8 cellular contexts compared by ENCODE assay signal in genomic region chr2:88626171-88627054, GRCh38. TPM values are rescaled to one million over a fixed set of nuclear protein-coding genes. Genes with fewer than 3 reads are reported as not detected.
DNase-seq lines count a peak whose midpoint lies in the region; ATAC-seq and TF ChIP-seq lines count a peak whose summit lies in the region.

No MANE protein-coding gene starts in this region.

- CTCF ChIA-PET in PC-3 (lab: Charles Lee) = no interaction called here

- H3K9me2 ChIP-seq in PC-3 (replicated peaks; ENCODE audit: low read length) = no peaks in the 10 kb centered on the region

- H2AFZ ChIP-seq in PC-3 (ENCODE audit: low read length) = peak overlapping the region; percentile 81

- no peaks in the 10 kb centered on the region for H3F3A ChIP-seq in PC-3 (ENCODE audit: low read length, unreplicated experiment)

- no peak for TF ChIP-seq CTCF in PC-3 (conservative IDR thresholded peaks at IDR 0.05; ENCODE audit: low read depth, low read length)
- no peak for TF ChIP-seq CTCF in uterus (IDR thresholded peaks at IDR 0.05)

- H3K36me3 ChIP-seq in PC-3 (ENCODE audit: low read depth, low read length) (no peaks in the 10 kb centered on the region), uterus (no peaks in the 10 kb centered on the region)

- TF ChIP-seq POLR2A in uterus (IDR thresholded peaks at IDR 0.05) = no peak

- peak; percentile 60 for DNase-seq in ELF-1 (ENCODE audit: low read depth, low spot score)
- DNase-seq in PC-3 = peak; percentile 25
- DNase-seq in activated naive CD4-positive, alpha-beta T cell treated with anti-CD3 and anti-CD28 coated beads, Interleukin-2, amount 50 U/mL, for 16 hours = peak; percentile 55
- DNase-seq in cardiac septum (ENCODE audit: low spot score) = peak; percentile 76
- DNase-seq in posterior vena cava (ENCODE audit: low spot score) = peak; percentile 85
- peak; percentile 26 to 40 for DNase-seq in uterus
- DNase-seq in OCI-M2 (lab: John Stamatoyannopoulos, UW; ENCODE audit: unreplicated experiment) = no peak

- peak overlapping the region; percentile 74 for H3K4me3 ChIP-seq in PC-3 (ENCODE audit: low read length)
- H3K4me3 ChIP-seq in uterus = peak overlapping the region; percentile 63 to 86

- H4K20me1 ChIP-seq in PC-3 (ENCODE audit: low read length) = peaks cover 5% of the 10 kb centered on the region; the same call in 1 of the 2 replicates

- H3K4me1 ChIP-seq in PC-3 (ENCODE audit: insufficient read depth, low read length) (peaks cover 22% of the 10 kb centered on the region), uterus (peaks cover 6 to 13% of the 10 kb centered on the region in 2 donors)

- peak overlapping the region; percentile 77 for H3K9ac ChIP-seq in PC-3 (ENCODE audit: low read length)

- no peaks in the 10 kb centered on the region for H3K9me3 ChIP-seq in PC-3 (ENCODE audit: low read length)
- H3K9me3 ChIP-seq in uterus = no peaks in the 10 kb centered on the region

- intact Hi-C loops in PC-3 (cut with micrococcal nuclease) (loop anchor here (1.0 kb wide), 2 partner anchors 33 to 43 kb away; no protein-coding TSS in a partner anchor), cardiac septum (cut with DNase I) (loop anchor here (1.0 to 5.0 kb wide), 3 partner anchors 26 to 34 kb away; no protein-coding TSS in a partner anchor), posterior vena cava (cut with DNase I) (no loop called here), uterus (cut with DNase I; ENCODE audit: low total_unique reads) (no loop called here)

- H3K79me2 ChIP-seq in PC-3 (ENCODE audit: low read length) = peaks cover 50% of the 10 kb centered on the region

- POLR2A ChIA-PET in PC-3 (lab: Charles Lee; ENCODE audit: unreplicated experiment) = no interaction called here

- peak; percentile 0 for ATAC-seq in HG02610 (IDR thresholded peaks at IDR 0.05; ENCODE audit: unreplicated experiment)
- peak; percentile 0; the same call in 1 of the 2 replicates for ATAC-seq in PC-3

- no peaks in the 10 kb centered on the region for H3K27me3 ChIP-seq in PC-3 (ENCODE audit: low read length)
- H3K27me3 ChIP-seq in uterus = no peaks in the 10 kb centered on the region

- H3K27ac ChIP-seq in PC-3 (ENCODE audit: low read length) (peak overlapping the region; percentile 49; the same call in 1 of the 2 replicates), uterus (peak overlapping the region; percentile 84 to 98)

- peak overlapping the region; percentile 84 for H3K4me2 ChIP-seq in PC-3 (ENCODE audit: low read length)

- BruUV-seq in PC-3 (replicated peaks; lab: Mats Ljungman, UMichigan) = TSS peak; percentile 56

RNA-seq across cellular contexts. Expression of gene EIF2AK3, which starts 0.9 kb away (rescaled TPM):
- 10.7 and 16.2 TPM in 2 replicates for total RNA-seq in PC-3 (2014; rRNA removed)
- 20.7 TPM for total RNA-seq in cardiac septum
- total RNA-seq in posterior vena cava = 10 to 100 TPM; 18.4 to 23.7 TPM
- 10 to 100 TPM in 3 of 4 donors, 1 to 10 TPM in 1; 6.4 to 52.7 (median 19.9) TPM for total RNA-seq in uterus

Comparison
In these comparisons a context has a peak if more than half of its experiments do, and no peak if none do; other contexts are left out.
1. intact Hi-C loops: an anchor here in PC-3 (1.0 kb wide) and cardiac septum (1.0 to 5.0 kb wide); none called in posterior vena cava and uterus.